In genomic region chr17:46361755-46362154, GRCh38 we compare ENCODE assay signal across 8 cellular contexts. TPM values are rescaled to one million over a fixed set of nuclear protein-coding genes. Genes with fewer than 3 reads are reported as not detected.
DNase-seq lines count a peak whose midpoint lies in the region; ATAC-seq, FAIRE-seq and TF ChIP-seq lines count a peak whose summit lies in the region.
"Not testable (repeated sequence)": the region's sequence is repeated elsewhere in the genome, so short reads cannot be mapped to it uniquely, and the experiment has no call there.

TSS of gene ARL17B (minus strand) at chr17:46361766. CDS start at chr17:46358397, 3,369 bp downstream.

- H3K4me3 Mint-ChIP-seq in progenitor cell of endocrine pancreas (ENCODE audit: low read depth); stimulated activated memory B cell treated with anti-CD40 and anti-IgM and Interleukin-4, amounts not matched to agents 10 μg/mL and 1 μg/mL and 100 μg/mL, for 72 hours: not testable (repeated sequence)

- H3K9me3 Mint-ChIP-seq in progenitor cell of endocrine pancreas (ENCODE audit: low read depth); stimulated activated memory B cell treated with anti-CD40 and anti-IgM and Interleukin-4, amounts not matched to agents 10 μg/mL and 1 μg/mL and 100 μg/mL, for 72 hours: not testable (repeated sequence)

- intact Hi-C loops in cardiac septum (cut with DNase I): not testable (repeated sequence)

- H3K27ac Mint-ChIP-seq in progenitor cell of endocrine pancreas; stimulated activated memory B cell treated with anti-CD40 and anti-IgM and Interleukin-4, amounts not matched to agents 10 μg/mL and 1 μg/mL and 100 μg/mL, for 72 hours: not testable (repeated sequence)

- H3K4me1 Mint-ChIP-seq in progenitor cell of endocrine pancreas (ENCODE audit: low read depth); stimulated activated memory B cell treated with anti-CD40 and anti-IgM and Interleukin-4, amounts not matched to agents 10 μg/mL and 1 μg/mL and 100 μg/mL, for 72 hours: not testable (repeated sequence)

- FAIRE-seq in GM12891 (lab: Jason Lieb, UNC): peak; percentile 98

- TF ChIP-seq POLR2A in GM12891 (IDR thresholded peaks at IDR 0.05; ENCODE audit: low read depth, low read length): not testable (repeated sequence)

- not testable (repeated sequence) for TF ChIP-seq CTCF in progenitor cell of endocrine pancreas (IDR thresholded peaks at IDR 0.05; ENCODE audit: unreplicated experiment)

- not testable (repeated sequence) for DNase-seq in GM12891 (ENCODE audit: insufficient read length, low spot score)
- DNase-seq in activated CD4-positive, CD25-positive, alpha-beta regulatory T cell treated with anti-CD3 and anti-CD28 coated beads, Interleukin-2, amount 50 U/mL, for 16 hours (ENCODE audit: low read depth, low spot score): peak; percentile 89
- DNase-seq in activated naive CD4-positive, alpha-beta T cell treated with anti-CD3 and anti-CD28 coated beads, Interleukin-2, amount 50 U/mL, for 16 hours: peak; percentile 77
- DNase-seq in cardiac septum (ENCODE audit: low spot score): peak; percentile 89
- DNase-seq in progenitor cell of endocrine pancreas (ENCODE audit: low spot score, unreplicated experiment): peak; percentile 84

- ATAC-seq in GM21717 (IDR thresholded peaks at IDR 0.05; ENCODE audit: unreplicated experiment): peak; percentile 84
- ATAC-seq in HG03378 (IDR thresholded peaks at IDR 0.05; ENCODE audit: unreplicated experiment): peak; percentile 88
- peak; percentile 100 for ATAC-seq in stimulated activated memory B cell treated with anti-CD40 and anti-IgM and Interleukin-4, amounts not matched to agents 10 μg/mL and 1 μg/mL and 100 μg/mL, for 72 hours

- H3K27me3 Mint-ChIP-seq in progenitor cell of endocrine pancreas; stimulated activated memory B cell treated with anti-CD40 and anti-IgM and Interleukin-4, amounts not matched to agents 10 μg/mL and 1 μg/mL and 100 μg/mL, for 72 hours: not testable (repeated sequence)

- H3K36me3 Mint-ChIP-seq in progenitor cell of endocrine pancreas (ENCODE audit: insufficient read depth); stimulated activated memory B cell treated with anti-CD40 and anti-IgM and Interleukin-4, amounts not matched to agents 10 μg/mL and 1 μg/mL and 100 μg/mL, for 72 hours: not testable (repeated sequence)

RNA-seq across cellular contexts. Expression of gene ARL17B, which starts in this region (rescaled TPM):
- 7.0 TPM for polyA plus RNA-seq in GM12891 (2012; ENCODE audit: low read depth, missing spikeins)
- total RNA-seq in cardiac septum: 6.0 TPM
- total RNA-seq in progenitor cell of endocrine pancreas: 15.6 and 16.0 TPM in 2 replicates
